Comparison of ENCODE assay signal across 1 cellular context in the genomic region with DNA sequence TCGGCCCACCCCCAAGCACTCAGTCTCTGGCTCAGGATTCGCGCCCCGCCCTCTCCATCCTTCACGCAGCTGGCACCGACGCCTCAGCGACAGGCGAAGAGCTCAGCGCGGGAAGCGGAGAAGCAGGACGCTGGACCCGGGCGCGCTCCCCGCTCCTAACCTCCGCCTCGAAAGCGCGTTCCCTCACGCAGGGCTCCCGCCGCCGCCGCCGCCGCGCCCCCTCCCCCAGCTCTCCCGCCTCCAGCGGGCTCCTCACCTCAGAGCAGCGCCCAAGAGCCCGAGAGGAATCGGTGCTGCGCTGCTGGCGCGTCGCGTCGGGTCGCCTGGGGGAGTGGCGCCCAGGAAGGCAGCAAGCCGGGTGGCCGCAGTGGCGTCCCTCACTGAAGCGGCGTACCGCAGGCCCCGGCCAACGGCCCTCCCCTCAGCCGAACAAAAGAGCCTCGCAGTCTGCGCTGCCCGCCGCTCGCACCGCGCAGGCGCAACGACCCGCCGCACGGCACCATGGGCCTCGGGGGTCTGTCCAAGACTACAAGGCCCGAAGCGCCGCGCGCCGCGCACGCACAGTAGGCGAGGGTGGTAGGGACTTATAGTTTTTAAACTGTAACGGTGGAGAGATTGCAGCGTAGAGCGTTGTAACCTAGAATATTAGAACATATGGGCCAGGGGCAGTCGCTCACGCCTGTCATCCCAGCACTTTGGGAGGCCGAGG.
TF ChIP-seq lines count a peak whose summit lies in the region.

TSS of gene CBX1 (minus strand) at position 467 of the 709 bp plus-strand sequence. CDS start 24,474 bp downstream, outside the sequence.

TF ChIP-seq in HEK293, 187 proteins besides CTCF, POLR2A, EP300 and RAD21 (continued from another document):
- TF ChIP-seq, protein P1, sequence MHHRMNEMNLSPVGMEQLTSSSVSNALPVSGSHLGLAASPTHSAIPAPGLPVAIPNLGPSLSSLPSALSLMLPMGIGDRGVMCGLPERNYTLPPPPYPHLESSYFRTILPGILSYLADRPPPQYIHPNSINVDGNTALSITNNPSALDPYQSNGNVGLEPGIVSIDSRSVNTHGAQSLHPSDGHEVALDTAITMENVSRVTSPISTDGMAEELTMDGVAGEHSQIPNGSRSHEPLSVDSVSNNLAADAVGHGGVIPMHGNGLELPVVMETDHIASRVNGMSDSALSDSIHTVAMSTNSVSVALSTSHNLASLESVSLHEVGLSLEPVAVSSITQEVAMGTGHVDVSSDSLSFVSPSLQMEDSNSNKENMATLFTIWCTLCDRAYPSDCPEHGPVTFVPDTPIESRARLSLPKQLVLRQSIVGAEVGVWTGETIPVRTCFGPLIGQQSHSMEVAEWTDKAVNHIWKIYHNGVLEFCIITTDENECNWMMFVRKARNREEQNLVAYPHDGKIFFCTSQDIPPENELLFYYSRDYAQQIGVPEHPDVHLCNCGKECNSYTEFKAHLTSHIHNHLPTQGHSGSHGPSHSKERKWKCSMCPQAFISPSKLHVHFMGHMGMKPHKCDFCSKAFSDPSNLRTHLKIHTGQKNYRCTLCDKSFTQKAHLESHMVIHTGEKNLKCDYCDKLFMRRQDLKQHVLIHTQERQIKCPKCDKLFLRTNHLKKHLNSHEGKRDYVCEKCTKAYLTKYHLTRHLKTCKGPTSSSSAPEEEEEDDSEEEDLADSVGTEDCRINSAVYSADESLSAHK (tag by site-specific recombination; IDR thresholded peaks at IDR 0.05) = no peak; the same call in 1 of the 2 replicates
- TF ChIP-seq, protein P2, sequence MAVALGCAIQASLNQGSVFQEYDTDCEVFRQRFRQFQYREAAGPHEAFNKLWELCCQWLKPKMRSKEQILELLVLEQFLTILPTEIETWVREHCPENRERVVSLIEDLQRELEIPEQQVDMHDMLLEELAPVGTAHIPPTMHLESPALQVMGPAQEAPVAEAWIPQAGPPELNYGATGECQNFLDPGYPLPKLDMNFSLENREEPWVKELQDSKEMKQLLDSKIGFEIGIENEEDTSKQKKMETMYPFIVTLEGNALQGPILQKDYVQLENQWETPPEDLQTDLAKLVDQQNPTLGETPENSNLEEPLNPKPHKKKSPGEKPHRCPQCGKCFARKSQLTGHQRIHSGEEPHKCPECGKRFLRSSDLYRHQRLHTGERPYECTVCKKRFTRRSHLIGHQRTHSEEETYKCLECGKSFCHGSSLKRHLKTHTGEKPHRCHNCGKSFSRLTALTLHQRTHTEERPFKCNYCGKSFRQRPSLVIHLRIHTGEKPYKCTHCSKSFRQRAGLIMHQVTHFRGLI (tag by site-specific recombination; IDR thresholded peaks at IDR 0.05) = peak; percentile 82
- TF ChIP-seq PBX3 (CRISPR knock-in tag; IDR thresholded peaks at IDR 0.05) (0 out of 2 replicates have a peak, but pooled peaks have one; percentile 81), ZNF514 (tag by site-specific recombination; IDR thresholded peaks at IDR 0.05) (no peak), ZBTB44 (tag by site-specific recombination; IDR thresholded peaks at IDR 0.05) (peak; percentile 30; the same call in 1 of the 2 replicates)
- TF ChIP-seq, protein P3, sequence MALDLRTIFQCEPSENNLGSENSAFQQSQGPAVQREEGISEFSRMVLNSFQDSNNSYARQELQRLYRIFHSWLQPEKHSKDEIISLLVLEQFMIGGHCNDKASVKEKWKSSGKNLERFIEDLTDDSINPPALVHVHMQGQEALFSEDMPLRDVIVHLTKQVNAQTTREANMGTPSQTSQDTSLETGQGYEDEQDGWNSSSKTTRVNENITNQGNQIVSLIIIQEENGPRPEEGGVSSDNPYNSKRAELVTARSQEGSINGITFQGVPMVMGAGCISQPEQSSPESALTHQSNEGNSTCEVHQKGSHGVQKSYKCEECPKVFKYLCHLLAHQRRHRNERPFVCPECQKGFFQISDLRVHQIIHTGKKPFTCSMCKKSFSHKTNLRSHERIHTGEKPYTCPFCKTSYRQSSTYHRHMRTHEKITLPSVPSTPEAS (tag by site-specific recombination; IDR thresholded peaks at IDR 0.05) = no peak; the same call in 1 of the 2 replicates
